ENCODE assay signal across 8 cellular contexts in the genomic region with DNA sequence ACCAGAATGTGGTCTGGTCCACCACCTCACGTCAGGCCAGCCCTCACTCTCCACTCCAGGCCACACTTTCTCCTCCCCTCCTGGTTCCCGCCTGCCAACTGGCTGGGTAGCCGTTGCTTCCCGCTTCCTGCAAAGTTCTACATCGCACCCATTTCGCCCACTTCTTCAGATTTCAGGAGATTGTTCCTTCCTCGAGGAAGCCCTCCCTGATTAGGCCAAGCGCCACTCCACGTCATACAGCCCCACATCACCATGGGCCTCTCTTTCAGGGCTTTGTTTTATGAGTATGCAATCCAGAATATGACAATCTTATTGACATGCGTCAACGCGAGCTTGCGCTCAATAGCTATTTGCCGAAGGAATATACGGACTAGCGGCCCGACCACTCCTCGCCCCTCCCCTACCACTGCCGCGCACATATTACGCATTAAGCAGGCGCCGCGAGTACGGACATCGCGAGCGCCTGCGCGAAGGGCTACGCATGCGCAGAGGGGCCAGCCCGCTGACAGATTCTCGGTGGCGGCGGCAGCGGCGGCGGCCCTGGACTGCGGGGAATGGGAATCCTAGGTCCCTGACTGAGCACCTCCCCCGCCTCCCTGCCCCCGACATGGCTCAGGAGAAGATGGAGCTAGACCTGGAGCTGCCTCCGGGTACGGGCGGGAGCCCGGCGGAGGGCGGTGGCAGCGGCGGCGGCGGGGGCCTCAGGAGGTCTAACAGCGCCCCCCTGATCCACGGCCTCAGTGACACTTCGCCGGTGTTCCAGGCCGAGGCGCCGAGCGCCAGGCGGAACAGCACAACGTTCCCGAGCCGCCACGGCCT.
DNase-seq lines count a peak whose midpoint lies in the region; ATAC-seq and TF ChIP-seq lines count a peak whose summit lies in the region.

No MANE protein-coding gene starts in this region.

- peak; percentile 77 for TF ChIP-seq CTCF in DOHH2 (IDR thresholded peaks at IDR 0.05; ENCODE audit: low read depth, low read length, poor library complexity, severe bottlenecking)
- peak; percentile 31; the same call in 1 of the 2 replicates for TF ChIP-seq CTCF in KMS-11 (conservative IDR thresholded peaks at IDR 0.05; ENCODE audit: low read depth, low read length)
- no peak for TF ChIP-seq CTCF in fibroblast of mammary gland (conservative IDR thresholded peaks at IDR 0.05; ENCODE audit: control insufficient read depth, insufficient read depth, low read depth, low read length)

- no peaks in the 10 kb centered on the region for H3K9me3 Mint-ChIP-seq in naive thymus-derived CD8-positive, alpha-beta T cell
- H3K9me3 Mint-ChIP-seq in stimulated activated naive B cell treated with anti-CD40 and anti-IgM and Interleukin-4, amounts not matched to agents 10 μg/mL and 1 μg/mL and 100 μg/mL, for 72 hours: no peaks in the 10 kb centered on the region

- H3K27ac ChIP-seq in DOHH2 (ENCODE audit: low read depth, low read length): peak overlapping the region; percentile 70
- H3K27ac ChIP-seq in KMS-11: peak overlapping the region; percentile 91

- peaks cover 0 to 7% (median 1%) of the 10 kb centered on the region in 4 donors for H3K4me1 Mint-ChIP-seq in naive thymus-derived CD8-positive, alpha-beta T cell
- peaks cover 4 to 7% of the 10 kb centered on the region in 2 donors for H3K4me1 Mint-ChIP-seq in stimulated activated naive B cell treated with anti-CD40 and anti-IgM and Interleukin-4, amounts not matched to agents 10 μg/mL and 1 μg/mL and 100 μg/mL, for 72 hours

- DNase-seq in activated T-helper 1 cell treated with Interleukin-2 at 50 U/mL for 16 hours (ENCODE audit: low read depth): peak; percentile 90
- DNase-seq in fibroblast of mammary gland (ENCODE audit: low read depth): peak; percentile 90
- DNase-seq in naive thymus-derived CD8-positive, alpha-beta T cell: peak; percentile 88 to 98 (median 95)
- peak; percentile 83 for DNase-seq in stimulated activated naive B cell treated with anti-CD40 and anti-IgM and Interleukin-4, amounts not matched to agents 10 μg/mL and 1 μg/mL and 100 μg/mL, for 72 hours

- POLR2A ChIA-PET in naive thymus-derived CD8-positive, alpha-beta T cell (lab: Charles Lee): interaction anchor here (1.0 to 1.7 kb wide), 5 partner anchors 10 to 256 kb away, joined by 4 to 7 read pairs (median 5); no protein-coding TSS in a partner anchor

- H3K79me2 ChIP-seq in DOHH2 (ENCODE audit: control insufficient read depth, low read length): peaks cover 41% of the 10 kb centered on the region
- peaks cover 26% of the 10 kb centered on the region for H3K79me2 ChIP-seq in KMS-11 (ENCODE audit: insufficient read depth, low read depth)

- peak; percentile 82 for ATAC-seq in GM21737 (IDR thresholded peaks at IDR 0.05; ENCODE audit: unreplicated experiment)
- peak; percentile 90 to 91 for ATAC-seq in naive thymus-derived CD8-positive, alpha-beta T cell
- ATAC-seq in stimulated activated naive B cell treated with anti-CD40 and anti-IgM and Interleukin-4, amounts not matched to agents 10 μg/mL and 1 μg/mL and 100 μg/mL, for 72 hours (replicated peaks): peak; percentile 87 to 94

- H3K4me3 ChIP-seq in DOHH2 (ENCODE audit: low read length) (peak overlapping the region; percentile 97), KMS-11 (IDR thresholded peaks at IDR 0.05; ENCODE audit: insufficient read depth, low read depth, low read length) (peak overlapping the region; percentile 49), fibroblast of mammary gland (ENCODE audit: control insufficient read depth, low read depth, low read length) (peak overlapping the region; percentile 75)

- H4K20me1 ChIP-seq in DOHH2 (ENCODE audit: control insufficient read depth, insufficient read depth, low read depth, low read length): peaks cover 14% of the 10 kb centered on the region; the same call in 1 of the 2 replicates
- H4K20me1 ChIP-seq in KMS-11 (ENCODE audit: insufficient read depth): no peaks in the 10 kb centered on the region

- H3F3A ChIP-seq in DOHH2 (ENCODE audit: control insufficient read depth, insufficient read depth): no peaks in the 10 kb centered on the region

- H3K27me3 ChIP-seq in DOHH2 (ENCODE audit: control insufficient read depth, low read length) (0 out of 2 replicates have a peak, but pooled peaks cover under 1% of the 10 kb centered on the region), KMS-11 (ENCODE audit: insufficient read depth, low read depth) (no peaks in the 10 kb centered on the region)

- no peaks in the 10 kb centered on the region for H3K9me2 ChIP-seq in DOHH2 (replicated peaks; ENCODE audit: control insufficient read depth, low read length)

- no peak overlapping the region for H3K4me3 Mint-ChIP-seq in naive thymus-derived CD8-positive, alpha-beta T cell
- no peak overlapping the region for H3K4me3 Mint-ChIP-seq in stimulated activated naive B cell treated with anti-CD40 and anti-IgM and Interleukin-4, amounts not matched to agents 10 μg/mL and 1 μg/mL and 100 μg/mL, for 72 hours

- no peaks in the 10 kb centered on the region for H3K27me3 Mint-ChIP-seq in naive thymus-derived CD8-positive, alpha-beta T cell
- H3K27me3 Mint-ChIP-seq in stimulated activated naive B cell treated with anti-CD40 and anti-IgM and Interleukin-4, amounts not matched to agents 10 μg/mL and 1 μg/mL and 100 μg/mL, for 72 hours: no peaks in the 10 kb centered on the region

- H3K4me1 ChIP-seq in DOHH2 (ENCODE audit: control insufficient read depth, low read length) (peaks cover 39% of the 10 kb centered on the region), KMS-11 (ENCODE audit: low read depth, poor library complexity, severe bottlenecking) (peaks cover 56% of the 10 kb centered on the region)

- H3K36me3 Mint-ChIP-seq in naive thymus-derived CD8-positive, alpha-beta T cell: no peaks in the 10 kb centered on the region
- peaks cover 0 to 9% of the 10 kb centered on the region in 2 donors for H3K36me3 Mint-ChIP-seq in stimulated activated naive B cell treated with anti-CD40 and anti-IgM and Interleukin-4, amounts not matched to agents 10 μg/mL and 1 μg/mL and 100 μg/mL, for 72 hours

- H3K36me3 ChIP-seq in DOHH2 (ENCODE audit: control insufficient read depth, low read length) (peaks cover 15% of the 10 kb centered on the region; the same call in 1 of the 2 replicates), KMS-11 (ENCODE audit: insufficient read depth) (no peaks in the 10 kb centered on the region; the same call in 1 of the 2 replicates)

- H2AFZ ChIP-seq in KMS-11 (ENCODE audit: low read depth): peak overlapping the region; percentile 97

- no peaks in the 10 kb centered on the region for H3K9me3 ChIP-seq in DOHH2 (ENCODE audit: control insufficient read depth, insufficient read depth, low read length)

- peak overlapping the region; percentile 85 for H3K9ac ChIP-seq in KMS-11

- H3K27ac Mint-ChIP-seq in naive thymus-derived CD8-positive, alpha-beta T cell: no peak overlapping the region
- H3K27ac Mint-ChIP-seq in stimulated activated naive B cell treated with anti-CD40 and anti-IgM and Interleukin-4, amounts not matched to agents 10 μg/mL and 1 μg/mL and 100 μg/mL, for 72 hours: no peak overlapping the region

- H3K4me2 ChIP-seq in DOHH2 (ENCODE audit: low read length) (peak overlapping the region; percentile 95), KMS-11 (peak overlapping the region; percentile 86)

TF ChIP-seq in PFSK-1, 5 proteins besides CTCF, POLR2A, EP300 and RAD21:
- TF ChIP-seq SIN3A (IDR thresholded peaks at IDR 0.05; ENCODE audit: borderline replicate concordance, insufficient read depth, low read length) (no peak), POLR2AphosphoS5 (IDR thresholded peaks at IDR 0.05; ENCODE audit: low read depth, low read length) (peak; percentile 82), TAF1 (IDR thresholded peaks at IDR 0.05; ENCODE audit: borderline replicate concordance, insufficient read depth, low read length) (peak; percentile 62; the same call in 1 of the 2 replicates), FOXP2 (optimal IDR thresholded peaks at IDR 0.05; ENCODE audit: borderline replicate concordance, extremely low read depth, extremely low read length, insufficient read depth) (no peak)
- TF ChIP-seq, protein P1, sequence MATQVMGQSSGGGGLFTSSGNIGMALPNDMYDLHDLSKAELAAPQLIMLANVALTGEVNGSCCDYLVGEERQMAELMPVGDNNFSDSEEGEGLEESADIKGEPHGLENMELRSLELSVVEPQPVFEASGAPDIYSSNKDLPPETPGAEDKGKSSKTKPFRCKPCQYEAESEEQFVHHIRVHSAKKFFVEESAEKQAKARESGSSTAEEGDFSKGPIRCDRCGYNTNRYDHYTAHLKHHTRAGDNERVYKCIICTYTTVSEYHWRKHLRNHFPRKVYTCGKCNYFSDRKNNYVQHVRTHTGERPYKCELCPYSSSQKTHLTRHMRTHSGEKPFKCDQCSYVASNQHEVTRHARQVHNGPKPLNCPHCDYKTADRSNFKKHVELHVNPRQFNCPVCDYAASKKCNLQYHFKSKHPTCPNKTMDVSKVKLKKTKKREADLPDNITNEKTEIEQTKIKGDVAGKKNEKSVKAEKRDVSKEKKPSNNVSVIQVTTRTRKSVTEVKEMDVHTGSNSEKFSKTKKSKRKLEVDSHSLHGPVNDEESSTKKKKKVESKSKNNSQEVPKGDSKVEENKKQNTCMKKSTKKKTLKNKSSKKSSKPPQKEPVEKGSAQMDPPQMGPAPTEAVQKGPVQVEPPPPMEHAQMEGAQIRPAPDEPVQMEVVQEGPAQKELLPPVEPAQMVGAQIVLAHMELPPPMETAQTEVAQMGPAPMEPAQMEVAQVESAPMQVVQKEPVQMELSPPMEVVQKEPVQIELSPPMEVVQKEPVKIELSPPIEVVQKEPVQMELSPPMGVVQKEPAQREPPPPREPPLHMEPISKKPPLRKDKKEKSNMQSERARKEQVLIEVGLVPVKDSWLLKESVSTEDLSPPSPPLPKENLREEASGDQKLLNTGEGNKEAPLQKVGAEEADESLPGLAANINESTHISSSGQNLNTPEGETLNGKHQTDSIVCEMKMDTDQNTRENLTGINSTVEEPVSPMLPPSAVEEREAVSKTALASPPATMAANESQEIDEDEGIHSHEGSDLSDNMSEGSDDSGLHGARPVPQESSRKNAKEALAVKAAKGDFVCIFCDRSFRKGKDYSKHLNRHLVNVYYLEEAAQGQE (IDR thresholded peaks at IDR 0.05; ENCODE audit: insufficient read depth in 1 of 2, low read depth in 2 of 2, low read length in 2 of 2): no peak

Comparison
In these comparisons a context has a peak if more than half of its experiments do, and no peak if none do; other contexts are left out.
1. Peak in every context shown above with its lines: DNase-seq, ATAC-seq, H3K4me3 ChIP-seq and H3K27ac ChIP-seq.